Comparison of ENCODE assay signal across 11 cellular contexts in the genomic region with DNA sequence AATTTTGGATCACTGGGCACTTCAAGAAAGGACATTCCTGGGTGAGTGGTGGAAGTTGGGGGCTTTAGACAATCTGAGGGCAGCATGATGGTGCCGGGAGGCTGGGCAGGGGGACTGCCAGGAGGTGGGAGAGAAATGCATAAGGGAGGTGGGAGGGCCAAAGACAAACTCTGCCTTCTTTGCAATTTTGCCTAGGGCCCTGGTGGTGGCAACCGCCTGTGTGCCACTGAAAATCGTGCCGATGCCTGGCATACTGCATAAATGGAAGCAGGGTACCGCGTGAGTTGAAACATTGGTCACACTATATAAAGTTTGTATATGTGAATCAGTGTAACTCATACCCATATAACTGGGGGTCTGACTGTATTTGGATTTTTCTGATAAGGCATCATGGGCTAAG. TPM values are rescaled to one million over a fixed set of nuclear protein-coding genes. Genes with fewer than 3 reads are reported as not detected.
DNase-seq lines count a peak whose midpoint lies in the region; ATAC-seq and TF ChIP-seq lines count a peak whose summit lies in the region.
"Had no signal": no experiment of that assay in that cellular context is flagged by ENCODE, and none has a peak within 500 bp of the region (broad histone marks: within the 10 kb centered on the region; RNA-seq: fewer than 3 reads in every experiment).

No MANE protein-coding gene starts in this region.

- peaks cover 39% of the 10 kb centered on the region for H3K36me3 Mint-ChIP-seq in activated naive CD4-positive, alpha-beta T cell treated with anti-CD3 and anti-CD28 coated beads for 36 hours (ENCODE audit: low read depth)
- H3K36me3 Mint-ChIP-seq in WTC11 = peaks cover 10% of the 10 kb centered on the region

- H3K9me2 ChIP-seq in hepatocyte (replicated peaks; ENCODE audit: insufficient read depth) = no peaks in the 10 kb centered on the region

- H3K9me3 ChIP-seq in hepatocyte (ENCODE audit: low read depth) = no peaks in the 10 kb centered on the region
- no peaks in the 10 kb centered on the region for H3K9me3 ChIP-seq in upper lobe of left lung
- H3K9me3 ChIP-seq: neutrophil, thoracic aorta had no signal

- H3K4me1 Mint-ChIP-seq in activated naive CD4-positive, alpha-beta T cell treated with anti-CD3 and anti-CD28 coated beads for 36 hours (ENCODE audit: low read depth) = peaks cover 57% of the 10 kb centered on the region
- peaks cover 32% of the 10 kb centered on the region for H3K4me1 Mint-ChIP-seq in WTC11

- WGBS in hepatocyte (ENCODE audit: low lambda C conversion rate, missing lambda C conversion rate) = 92% methylated on average over 6 of the region's 6 CpGs
- WGBS in upper lobe of left lung, 2 donors = 87 to 91% methylated on average over 6 of the region's 6 CpGs

- peaks cover 71% of the 10 kb centered on the region for H4K20me1 ChIP-seq in hepatocyte (ENCODE audit: insufficient read depth, poor library complexity, severe bottlenecking)

- TF ChIP-seq CTCF in WTC11 (IDR thresholded peaks at IDR 0.05) (no peak), hepatocyte (IDR thresholded peaks at IDR 0.05; ENCODE audit: poor library complexity) (no peak), upper lobe of left lung (IDR thresholded peaks at IDR 0.05) (no peak)

- H3K4me3 ChIP-seq in hepatocyte (no peak overlapping the region), upper lobe of left lung (no peak overlapping the region)
- H3K4me3 ChIP-seq: thoracic aorta had no signal

- ATAC-seq in WTC11 (no peak), GM19452 (IDR thresholded peaks at IDR 0.05; ENCODE audit: unreplicated experiment) (no peak), upper lobe of left lung (ENCODE audit: low FRiP score in 2 of 2) (no peak)

- H3K27ac ChIP-seq in hepatocyte (no peak overlapping the region), temporal lobe (ENCODE audit: low read depth, low read length) (peak overlapping the region; percentile 38), upper lobe of left lung (no peak overlapping the region)
- H3K27ac ChIP-seq: neutrophil, thoracic aorta had no signal

- peak overlapping the region; percentile 79 for H3K4me2 ChIP-seq in hepatocyte

- intact Hi-C loops in activated naive CD4-positive, alpha-beta T cell treated with anti-CD3 and anti-CD28 coated beads for 36 hours (cut with micrococcal nuclease) = loop anchor here (5.0 kb wide), 2 partner anchors 326 to 461 kb away; partner anchors contain the start of gene ZC3HAV1L

- no peak for TF ChIP-seq EP300 in upper lobe of left lung (IDR thresholded peaks at IDR 0.05)

- no peak overlapping the region for H2AFZ ChIP-seq in hepatocyte

- no peak for TF ChIP-seq POLR2A in upper lobe of left lung (IDR thresholded peaks at IDR 0.05)

- no peak overlapping the region for H3K27ac Mint-ChIP-seq in activated naive CD4-positive, alpha-beta T cell treated with anti-CD3 and anti-CD28 coated beads for 36 hours
- peak overlapping the region; percentile 8 for H3K27ac Mint-ChIP-seq in WTC11

- peak overlapping the region; percentile 3 for H3K4me3 Mint-ChIP-seq in activated naive CD4-positive, alpha-beta T cell treated with anti-CD3 and anti-CD28 coated beads for 36 hours
- H3K4me3 Mint-ChIP-seq in WTC11 = peak overlapping the region; percentile 81

- CTCF ChIA-PET in activated naive CD4-positive, alpha-beta T cell treated with anti-CD3 and anti-CD28 coated beads for 36 hours (lab: Charles Lee) = no interaction called here
- CTCF ChIA-PET in WTC11 (lab: Charles Lee) = no interaction called here

- no peaks in the 10 kb centered on the region for H3K27me3 Mint-ChIP-seq in activated naive CD4-positive, alpha-beta T cell treated with anti-CD3 and anti-CD28 coated beads for 36 hours (ENCODE audit: low read depth)
- H3K27me3 Mint-ChIP-seq in WTC11 (ENCODE audit: low read depth) = no peaks in the 10 kb centered on the region

- H3K27me3 ChIP-seq in hepatocyte (no peaks in the 10 kb centered on the region), upper lobe of left lung (no peaks in the 10 kb centered on the region)
- H3K27me3 ChIP-seq: neutrophil had no signal

- POLR2A ChIA-PET in WTC11 (lab: Charles Lee) = no interaction called here

- H3K36me3 ChIP-seq in hepatocyte (replicated peaks; ENCODE audit: insufficient read depth, low read depth) = no peaks in the 10 kb centered on the region
- peaks cover 0 to 10% (median 0%) of the 10 kb centered on the region in 4 donors for H3K36me3 ChIP-seq in upper lobe of left lung
- H3K36me3 ChIP-seq: thoracic aorta had no signal

- DNase-seq in activated naive CD4-positive, alpha-beta T cell treated with anti-CD3 and anti-CD28 coated beads for 36 hours = no peak
- no peak for DNase-seq in activated naive CD4-positive, alpha-beta T cell (lab: John Stamatoyannopoulos, UW)
- DNase-seq in WTC11 (ENCODE audit: low spot score) (no peak), hepatocyte (ENCODE audit: low spot score) (no peak), upper lobe of left lung (no peak), NCI-H774 (lab: John Stamatoyannopoulos, UW) (no peak)
- DNase-seq: NCI-H1694 had no signal

- H3K9me3 Mint-ChIP-seq in activated naive CD4-positive, alpha-beta T cell treated with anti-CD3 and anti-CD28 coated beads for 36 hours = no peaks in the 10 kb centered on the region
- H3K9me3 Mint-ChIP-seq in WTC11 = no peaks in the 10 kb centered on the region

- peaks cover 11% of the 10 kb centered on the region for H3K4me1 ChIP-seq in hepatocyte (ENCODE audit: insufficient read depth)
- H3K4me1 ChIP-seq in upper lobe of left lung = peaks cover 19 to 57% (median 39%) of the 10 kb centered on the region in 4 donors

- H3K79me2 ChIP-seq in hepatocyte = peaks cover 81% of the 10 kb centered on the region

TF ChIP-seq in WTC11, 78 proteins besides CTCF, POLR2A, EP300 and RAD21:
- TF ChIP-seq ZNF396 (CRISPR knock-in tag; IDR thresholded peaks at IDR 0.05; ENCODE audit: borderline replicate concordance) (no peak), JUN (CRISPR knock-in tag; IDR thresholded peaks at IDR 0.05) (no peak), ATF3 (CRISPR knock-in tag; conservative IDR thresholded peaks at IDR 0.05) (no peak), CBFB (CRISPR knock-in tag; IDR thresholded peaks at IDR 0.05; ENCODE audit: low read depth) (no peak), PRRX2 (CRISPR knock-in tag; IDR thresholded peaks at IDR 0.05) (no peak), NFATC4 (CRISPR knock-in tag; IDR thresholded peaks at IDR 0.05) (no peak), FOXK1 (CRISPR knock-in tag; IDR thresholded peaks at IDR 0.05) (no peak), ZNF416 (CRISPR knock-in tag; IDR thresholded peaks at IDR 0.05) (no peak), ZBTB21 (CRISPR knock-in tag; IDR thresholded peaks at IDR 0.05; ENCODE audit: borderline replicate concordance) (no peak), IRF2 (CRISPR knock-in tag; IDR thresholded peaks at IDR 0.05; ENCODE audit: borderline replicate concordance, low read depth) (no peak), RORB (CRISPR knock-in tag; IDR thresholded peaks at IDR 0.05) (no peak), ZNF671 (CRISPR knock-in tag; IDR thresholded peaks at IDR 0.05) (no peak)
- TF ChIP-seq, protein P1, sequence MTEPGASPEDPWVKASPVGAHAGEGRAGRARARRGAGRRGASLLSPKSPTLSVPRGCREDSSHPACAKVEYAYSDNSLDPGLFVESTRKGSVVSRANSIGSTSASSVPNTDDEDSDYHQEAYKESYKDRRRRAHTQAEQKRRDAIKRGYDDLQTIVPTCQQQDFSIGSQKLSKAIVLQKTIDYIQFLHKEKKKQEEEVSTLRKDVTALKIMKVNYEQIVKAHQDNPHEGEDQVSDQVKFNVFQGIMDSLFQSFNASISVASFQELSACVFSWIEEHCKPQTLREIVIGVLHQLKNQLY (CRISPR knock-in tag; IDR thresholded peaks at IDR 0.05) = no peak
- TF ChIP-seq, protein P2, sequence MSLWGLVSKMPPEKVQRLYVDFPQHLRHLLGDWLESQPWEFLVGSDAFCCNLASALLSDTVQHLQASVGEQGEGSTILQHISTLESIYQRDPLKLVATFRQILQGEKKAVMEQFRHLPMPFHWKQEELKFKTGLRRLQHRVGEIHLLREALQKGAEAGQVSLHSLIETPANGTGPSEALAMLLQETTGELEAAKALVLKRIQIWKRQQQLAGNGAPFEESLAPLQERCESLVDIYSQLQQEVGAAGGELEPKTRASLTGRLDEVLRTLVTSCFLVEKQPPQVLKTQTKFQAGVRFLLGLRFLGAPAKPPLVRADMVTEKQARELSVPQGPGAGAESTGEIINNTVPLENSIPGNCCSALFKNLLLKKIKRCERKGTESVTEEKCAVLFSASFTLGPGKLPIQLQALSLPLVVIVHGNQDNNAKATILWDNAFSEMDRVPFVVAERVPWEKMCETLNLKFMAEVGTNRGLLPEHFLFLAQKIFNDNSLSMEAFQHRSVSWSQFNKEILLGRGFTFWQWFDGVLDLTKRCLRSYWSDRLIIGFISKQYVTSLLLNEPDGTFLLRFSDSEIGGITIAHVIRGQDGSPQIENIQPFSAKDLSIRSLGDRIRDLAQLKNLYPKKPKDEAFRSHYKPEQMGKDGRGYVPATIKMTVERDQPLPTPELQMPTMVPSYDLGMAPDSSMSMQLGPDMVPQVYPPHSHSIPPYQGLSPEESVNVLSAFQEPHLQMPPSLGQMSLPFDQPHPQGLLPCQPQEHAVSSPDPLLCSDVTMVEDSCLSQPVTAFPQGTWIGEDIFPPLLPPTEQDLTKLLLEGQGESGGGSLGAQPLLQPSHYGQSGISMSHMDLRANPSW (CRISPR knock-in tag; conservative IDR thresholded peaks at IDR 0.05; ENCODE audit: low read depth) = no peak

RNA-seq across cellular contexts. Expression of gene LUC7L2, which starts 3.3 kb away (rescaled TPM):
- total RNA-seq in activated naive CD4-positive, alpha-beta T cell treated with anti-CD3 and anti-CD28 coated beads for 36 hours = 100 to 1,000 TPM; 132 to 138 TPM
- total RNA-seq in WTC11 (2021) = 91.0 to 94.4 TPM (median 92.4 TPM) in 3 replicates
- total RNA-seq in hepatocyte = 75.1 and 76.4 TPM in 2 replicates
- 68.6 and 75.3 TPM in 2 replicates for polyA plus RNA-seq in hepatocyte
- total RNA-seq in temporal lobe = 48.4 TPM
- 100 to 1,000 TPM in 2 of 6 donors, 10 to 100 TPM in 4; 57.0 to 133 (median 91.8) TPM for total RNA-seq in upper lobe of left lung

RNA-seq across cellular contexts. Expression of gene FMC1, which starts 21.8 kb away (rescaled TPM):
- total RNA-seq in activated naive CD4-positive, alpha-beta T cell treated with anti-CD3 and anti-CD28 coated beads for 36 hours = 10 to 100 TPM in 1 of 2 experiments, 1 to 10 TPM in 1; 7.1 to 10.6 TPM
- total RNA-seq in WTC11 (2021) = 14.3 to 16.7 TPM (median 16.3 TPM) in 3 replicates
- total RNA-seq in hepatocyte = 5.0 and 12.9 TPM in 2 replicates
- 43.4 and 46.7 TPM in 2 replicates for polyA plus RNA-seq in hepatocyte
- 4.9 TPM for total RNA-seq in temporal lobe
- total RNA-seq in upper lobe of left lung = 10 to 100 TPM in 2 of 6 donors, 1 to 10 TPM in 4; 2.1 to 19.7 (median 9.2) TPM
